Comparison of ENCODE assay signal across 8 cellular contexts in genomic region chr22:46563381-46564083, GRCh38. TPM values are rescaled to one million over a fixed set of nuclear protein-coding genes. Genes with fewer than 3 reads are reported as not detected.
DNase-seq lines count a peak whose midpoint lies in the region; ATAC-seq and TF ChIP-seq lines count a peak whose summit lies in the region.

No MANE protein-coding gene starts in this region.

- H4K20me1 ChIP-seq in BLaER1: no peaks in the 10 kb centered on the region

- peaks cover 62% of the 10 kb centered on the region for H3K4me1 ChIP-seq in BLaER1
- H3K4me1 ChIP-seq in HEK293 (ENCODE audit: control insufficient read depth, insufficient read depth, low read length): no peaks in the 10 kb centered on the region
- peaks cover 11 to 12% of the 10 kb centered on the region in 2 donors for H3K4me1 ChIP-seq in mucosa of rectum (ENCODE audit: control insufficient read depth in 2 of 2, insufficient read depth in 2 of 2, low read length in 2 of 2)

- CTCF ChIA-PET in HEK293 (lab: Yijun Ruan, JAX): interaction anchor here (0.5 to 2.5 kb wide), 51 partner anchors 9 to 388 kb away, joined by 3 to 31 read pairs (median 4); no protein-coding TSS in a partner anchor
- CTCF ChIA-PET in activated CD4-positive, alpha-beta memory T cell treated with anti-CD3 and anti-CD28 coated beads, Interleukin-2, amount 10 ng/mL, durations not matched to agents 7 days and 5 days (lab: Charles Lee): interaction anchor here (0.6 to 3.2 kb wide), 41 partner anchors 9 to 1717 kb away, joined by 3 to 25 read pairs (median 4); partner anchors contain the start of gene TBC1D22A

- H3K4me3 Mint-ChIP-seq in activated CD4-positive, alpha-beta memory T cell treated with anti-CD3 and anti-CD28 coated beads, Interleukin-2, amount 10 ng/mL, durations not matched to agents 7 days and 5 days: no peak overlapping the region

- H3K4me3 ChIP-seq in BLaER1: no peak overlapping the region
- no peak overlapping the region for H3K4me3 ChIP-seq in HEK293 (ENCODE audit: low read depth, low read length)
- H3K4me3 ChIP-seq in mucosa of rectum (ENCODE audit: low read length in 2 of 2): peak overlapping the region; percentile 45 to 52

- H3K9me3 ChIP-seq in BLaER1 (no peaks in the 10 kb centered on the region), HEK293 (ENCODE audit: control insufficient read depth, insufficient read depth, low read depth, low read length) (no peaks in the 10 kb centered on the region), mucosa of rectum (ENCODE audit: control insufficient read depth in 2 of 2, low read length in 2 of 2) (no peaks in the 10 kb centered on the region)

- POLR2A ChIA-PET in HEK293 (lab: Yijun Ruan, JAX): interaction anchor here (0.7 to 1.3 kb wide), 5 partner anchors 12 to 296 kb away, joined by 3 to 6 read pairs (median 4); partner anchors contain the start of genes TBC1D22A and TTC38
- POLR2A ChIA-PET in activated CD4-positive, alpha-beta memory T cell treated with anti-CD3 and anti-CD28 coated beads, Interleukin-2, amount 10 ng/mL, durations not matched to agents 7 days and 5 days (lab: Charles Lee): interaction anchor here (0.9 to 2.4 kb wide), 6 partner anchors 13 to 110 kb away, joined by 3 to 12 read pairs (median 4); no protein-coding TSS in a partner anchor

- H3K9me3 Mint-ChIP-seq in activated CD4-positive, alpha-beta memory T cell treated with anti-CD3 and anti-CD28 coated beads, Interleukin-2, amount 10 ng/mL, durations not matched to agents 7 days and 5 days: peaks cover 5% of the 10 kb centered on the region

- peak overlapping the region; percentile 93 for H3K4me2 ChIP-seq in BLaER1

- no peak for ATAC-seq in GM18517 (IDR thresholded peaks at IDR 0.05; ENCODE audit: unreplicated experiment)

- peak; percentile 63 for TF ChIP-seq CTCF in HEK293 (tag by site-specific recombination; IDR thresholded peaks at IDR 0.05)

- peak overlapping the region; percentile 81 for H3K27ac ChIP-seq in BLaER1
- H3K27ac ChIP-seq in HEK293 (ENCODE audit: extremely low read depth, low read depth, low read length): no peak overlapping the region
- H3K27ac ChIP-seq in mucosa of rectum (ENCODE audit: low read depth in 2 of 2, low read length in 2 of 2): peak overlapping the region; percentile 92

- DNase-seq in NCI-H774 (lab: John Stamatoyannopoulos, UW): peak; percentile 10
- peak; percentile 83 for DNase-seq in activated CD4-positive, alpha-beta memory T cell treated with anti-CD3 and anti-CD28 coated beads, Interleukin-2, amount 10 ng/mL, durations not matched to agents 7 days and 5 days
- peak; percentile 66 for DNase-seq in effector CD4-positive, alpha-beta T cell
- peak; percentile 62 for DNase-seq in stimulated activated CD8-positive, alpha-beta memory T cell treated with anti-CD3 and anti-CD28 coated beads, Interleukin-7, amount 100 ng/mL, for 24 hours (ENCODE audit: low read depth)

- peaks cover 13% of the 10 kb centered on the region for H3K4me1 Mint-ChIP-seq in activated CD4-positive, alpha-beta memory T cell treated with anti-CD3 and anti-CD28 coated beads, Interleukin-2, amount 10 ng/mL, durations not matched to agents 7 days and 5 days

- H3K36me3 Mint-ChIP-seq in activated CD4-positive, alpha-beta memory T cell treated with anti-CD3 and anti-CD28 coated beads, Interleukin-2, amount 10 ng/mL, durations not matched to agents 7 days and 5 days (ENCODE audit: low read depth): no peaks in the 10 kb centered on the region

- H3K27me3 Mint-ChIP-seq in activated CD4-positive, alpha-beta memory T cell treated with anti-CD3 and anti-CD28 coated beads, Interleukin-2, amount 10 ng/mL, durations not matched to agents 7 days and 5 days: no peaks in the 10 kb centered on the region

- peak overlapping the region; percentile 39; the same call in 1 of the 2 replicates for H3K9ac ChIP-seq in BLaER1
- H3K9ac ChIP-seq in mucosa of rectum (ENCODE audit: low read depth in 1 of 2, low read length in 2 of 2): peak overlapping the region; percentile 69 to 75

- H3K36me3 ChIP-seq in BLaER1 (no peaks in the 10 kb centered on the region), HEK293 (ENCODE audit: control insufficient read depth in 2 of 2, insufficient read depth in 1 of 2, low read length in 2 of 2) (no peaks in the 10 kb centered on the region), mucosa of rectum (ENCODE audit: control insufficient read depth in 2 of 2, insufficient read depth in 2 of 2, low read length in 2 of 2) (no peaks in the 10 kb centered on the region)

- H3K27me3 ChIP-seq in BLaER1: no peaks in the 10 kb centered on the region
- H3K27me3 ChIP-seq in mucosa of rectum (ENCODE audit: control insufficient read depth in 2 of 2, insufficient read depth in 2 of 2, low read length in 2 of 2): no peaks in the 10 kb centered on the region

- peak overlapping the region; percentile 4 for H3K27ac Mint-ChIP-seq in activated CD4-positive, alpha-beta memory T cell treated with anti-CD3 and anti-CD28 coated beads, Interleukin-2, amount 10 ng/mL, durations not matched to agents 7 days and 5 days

TF ChIP-seq in HEK293, 187 proteins besides CTCF, POLR2A, EP300 and RAD21 (continues in another document):
- 0 out of 2 replicates have a peak, but pooled peaks have one; percentile 39 for TF ChIP-seq ZEB2 (tag by site-specific recombination; IDR thresholded peaks at IDR 0.05)
- no peak for TF ChIP-seq KLF10 (tag by site-specific recombination; IDR thresholded peaks at IDR 0.05)
- TF ChIP-seq ZNF639 (tag by site-specific recombination; IDR thresholded peaks at IDR 0.05): no peak
- 0 out of 2 replicates have a peak, but pooled peaks have one; percentile 18 for TF ChIP-seq ZNF121 (tag by site-specific recombination; IDR thresholded peaks at IDR 0.05)
- 0 out of 2 replicates have a peak, but pooled peaks have one; percentile 46 for TF ChIP-seq ZNF341 (tag by site-specific recombination; IDR thresholded peaks at IDR 0.05; ENCODE audit: low read depth)
- TF ChIP-seq ZNF654 (tag by site-specific recombination; IDR thresholded peaks at IDR 0.05; ENCODE audit: low read depth): peak; percentile 73
- TF ChIP-seq ZNF548 (tag by site-specific recombination; IDR thresholded peaks at IDR 0.05): no peak
- no peak for TF ChIP-seq ZNF518A (tag by site-specific recombination; conservative IDR thresholded peaks at IDR 0.05; ENCODE audit: low read depth)
- TF ChIP-seq ZNF23 (tag by site-specific recombination; IDR thresholded peaks at IDR 0.05; ENCODE audit: borderline replicate concordance): no peak
- TF ChIP-seq SP3 (tag by site-specific recombination; IDR thresholded peaks at IDR 0.05): peak; percentile 44; the same call in 1 of the 2 replicates
- TF ChIP-seq ZNF488 (tag by site-specific recombination; IDR thresholded peaks at IDR 0.05): no peak

RNA-seq across cellular contexts. Expression of gene CELSR1, which starts 26.1 kb away (rescaled TPM):
- under 1 TPM; 0.10 to 0.13 TPM for total RNA-seq in activated CD4-positive, alpha-beta memory T cell treated with anti-CD3 and anti-CD28 coated beads, Interleukin-2, amount 10 ng/mL, durations not matched to agents 7 days and 5 days

RNA-seq across cellular contexts. Expression of gene GRAMD4, which starts 56.7 kb away (rescaled TPM):
- total RNA-seq in activated CD4-positive, alpha-beta memory T cell treated with anti-CD3 and anti-CD28 coated beads, Interleukin-2, amount 10 ng/mL, durations not matched to agents 7 days and 5 days: 10 to 100 TPM; 52.9 to 54.8 TPM

Comparison
In these comparisons a context has a peak if more than half of its experiments do, and no peak if none do; other contexts are left out.
1. H3K4me3 ChIP-seq: peak in mucosa of rectum (2 of 2); none in BLaER1 (single experiment) and HEK293 (single experiment).
2. DNase-seq: peak in every context shown above with its lines; median percentile 83 in activated CD4-positive, alpha-beta memory T cell treated with anti-CD3 and anti-CD28 coated beads, Interleukin-2, amount 10 ng/mL, durations not matched to agents 7 days and 5 days; 66 in effector CD4-positive, alpha-beta T cell; 62 in stimulated activated CD8-positive, alpha-beta memory T cell treated with anti-CD3 and anti-CD28 coated beads, Interleukin-7, amount 100 ng/mL, for 24 hours; 10 in NCI-H774.